Comparison of ENCODE assay signal across 1 cellular context in genomic region chr14:101584049-101584859, GRCh38.
TF ChIP-seq lines count a peak whose summit lies in the region.

No MANE protein-coding gene starts in this region.

TF ChIP-seq in WTC11, 78 proteins besides CTCF, POLR2A, EP300 and RAD21 (continued from another document):
- no peak for TF ChIP-seq ZNF532 (CRISPR knock-in tag; IDR thresholded peaks at IDR 0.05; ENCODE audit: borderline replicate concordance)
- no peak for TF ChIP-seq ARID4B (CRISPR knock-in tag; IDR thresholded peaks at IDR 0.05; ENCODE audit: borderline replicate concordance)
- TF ChIP-seq ATF2 (CRISPR knock-in tag; IDR thresholded peaks at IDR 0.05; ENCODE audit: borderline replicate concordance, low read depth), result no peak
